8 cellular contexts compared by ENCODE assay signal in the genomic region with DNA sequence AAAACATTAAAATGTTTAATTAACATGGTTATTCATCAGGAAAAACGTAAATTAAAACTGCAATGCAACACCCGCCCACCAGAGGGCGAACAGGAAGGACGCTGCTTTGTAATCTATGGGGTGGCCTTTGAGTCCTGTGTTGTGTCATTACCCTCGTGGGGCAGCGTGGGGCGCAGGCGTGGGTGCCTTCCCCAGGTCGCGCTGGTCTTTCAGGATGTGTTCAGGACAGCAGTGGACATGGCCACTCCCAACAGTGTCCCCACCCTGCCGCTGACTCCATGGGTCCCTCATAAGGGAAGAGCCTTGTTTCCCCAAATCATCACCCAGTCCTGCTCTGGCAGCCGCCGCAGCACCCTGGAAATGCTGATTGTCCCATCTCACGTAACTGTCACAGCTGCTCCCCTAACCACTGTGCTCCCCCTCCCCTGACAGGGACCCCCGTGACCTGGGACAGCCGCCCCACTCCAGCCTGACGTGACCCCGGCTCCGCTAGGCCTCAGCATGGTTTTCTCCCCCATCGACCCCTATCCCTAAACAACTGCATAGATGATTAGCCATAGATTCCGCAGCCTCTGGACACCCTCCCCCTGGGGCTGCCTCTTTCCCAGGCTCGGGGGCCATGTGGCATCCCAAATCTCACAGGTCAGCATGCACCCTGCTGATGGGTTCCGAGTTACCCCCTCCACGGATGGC. TPM values are rescaled to one million over a fixed set of nuclear protein-coding genes. Genes with fewer than 3 reads are reported as not detected.
A peak's percentile ranks its signal among the peaks of the same experiment; 100 is the strongest.
DNase-seq lines count a peak whose midpoint lies in the region; ATAC-seq lines count a peak whose summit lies in the region.

No MANE protein-coding gene starts in this region.

- H3K9ac ChIP-seq in mesendoderm (ENCODE audit: low read length), result no peak overlapping the region

- no peak overlapping the region for H3K4me3 ChIP-seq in mesendoderm (ENCODE audit: low read length)

- H3K4me1 ChIP-seq in mesendoderm (ENCODE audit: control insufficient read depth, low read depth, low read length), result no peaks in the 10 kb centered on the region

- no peaks in the 10 kb centered on the region for H3K27me3 ChIP-seq in mesendoderm (ENCODE audit: insufficient read depth, low read length, poor library complexity)

- H2AK5ac ChIP-seq in mesendoderm (ENCODE audit: low read length), result no peak overlapping the region

- no peaks in the 10 kb centered on the region for H3K79me2 ChIP-seq in mesendoderm (ENCODE audit: control insufficient read depth, insufficient read depth, low read length)

- no peak overlapping the region for H3K56ac ChIP-seq in mesendoderm (ENCODE audit: low read length)

- DNase-seq in ELF-1 (ENCODE audit: low read depth, low spot score) (peak; percentile 58), LHCN-M2 (ENCODE audit: low read depth) (peak; percentile 18), dermis blood vessel endothelial cell (peak; percentile 70), mesendoderm (peak; percentile 34), DMS153 (lab: John Stamatoyannopoulos, UW) (no peak)
- peak; percentile 34 to 40 for DNase-seq in activated CD4-positive, alpha-beta T cell treated with anti-CD3 and anti-CD28 coated beads for 24 hours (ENCODE audit: low read depth in 2 of 2)
- peak; percentile 11 to 43 for DNase-seq in stimulated activated CD8-positive, alpha-beta memory T cell treated with anti-CD3 and anti-CD28 coated beads, Interleukin-7, amount 100 ng/mL, for 1 hour (ENCODE audit: low read depth in 2 of 2)

- H3K18ac ChIP-seq in mesendoderm (ENCODE audit: low read length), result no peak overlapping the region

- no peak overlapping the region for H4K5ac ChIP-seq in mesendoderm (ENCODE audit: low read length)

- H3K27ac ChIP-seq in mesendoderm (ENCODE audit: low read depth, low read length), result no peak overlapping the region

- H3K79me1 ChIP-seq in mesendoderm (ENCODE audit: low read length), result no peaks in the 10 kb centered on the region

- H2BK15ac ChIP-seq in mesendoderm (replicated peaks; ENCODE audit: low read depth), result no peak overlapping the region

- H2BK120ac ChIP-seq in mesendoderm (ENCODE audit: low read depth, low read length), result no peak overlapping the region

- ATAC-seq in GM18498 (IDR thresholded peaks at IDR 0.05; ENCODE audit: unreplicated experiment), result no peak

- H3K36me3 ChIP-seq in mesendoderm (ENCODE audit: control insufficient read depth, insufficient read depth, low read length), result no peaks in the 10 kb centered on the region

- H3K4me2 ChIP-seq in mesendoderm (ENCODE audit: low read length), result no peak overlapping the region

- WGBS in mesendoderm (ENCODE audit: extremely low coverage, insufficient coverage, low lambda C conversion rate), result no CpG with 5 or more reads among the region's 24 CpGs

- H2BK5ac ChIP-seq in mesendoderm (ENCODE audit: low read length), result no peak overlapping the region

- no peak overlapping the region for H4K8ac ChIP-seq in mesendoderm (ENCODE audit: low read depth, low read length)

- no peak overlapping the region for H3K4ac ChIP-seq in mesendoderm (ENCODE audit: low read depth, low read length)

- H3K23ac ChIP-seq in mesendoderm (ENCODE audit: low read length), result no peak overlapping the region

RNA-seq across cellular contexts. Expression of gene GLT6D1, which starts 36.4 kb away (rescaled TPM):
- total RNA-seq in LHCN-M2 (2014; rRNA removed), result not detected in 2 replicates
- polyA plus RNA-seq in LHCN-M2 (2012), result not detected
- not detected in 2 replicates for total RNA-seq in dermis blood vessel endothelial cell
- polyA plus RNA-seq in mesendoderm (2013, experiment 1 of 2), result 0.03 TPM
- not detected for polyA plus RNA-seq in mesendoderm (2013, experiment 2 of 2)

RNA-seq across cellular contexts. Expression of gene PAEP, which starts 41.4 kb away (rescaled TPM):
- total RNA-seq in LHCN-M2 (2014; rRNA removed) (not detected in 2 replicates), dermis blood vessel endothelial cell (not detected in 2 replicates)
- polyA plus RNA-seq in LHCN-M2 (2012), result not detected
- 0.08 TPM for polyA plus RNA-seq in mesendoderm (2013, experiment 1 of 2)
- not detected for polyA plus RNA-seq in mesendoderm (2013, experiment 2 of 2)

RNA-seq across cellular contexts. Expression of gene OBP2A, which starts 57.0 kb away (rescaled TPM):
- total RNA-seq in LHCN-M2 (2014; rRNA removed) (not detected in 2 replicates), dermis blood vessel endothelial cell (not detected in 2 replicates)
- not detected for polyA plus RNA-seq in LHCN-M2 (2012)
- not detected for polyA plus RNA-seq in mesendoderm (2013, experiment 1 of 2)
- not detected for polyA plus RNA-seq in mesendoderm (2013, experiment 2 of 2)
